24 cellular contexts compared by ENCODE assay signal in genomic region chr1:171929121-171929520, GRCh38.
A peak's percentile ranks its signal among the peaks of the same experiment; 100 is the strongest.
DNase-seq lines count a peak whose midpoint lies in the region; ATAC-seq and TF ChIP-seq lines count a peak whose summit lies in the region.
"Had no signal": no experiment of that assay in that cellular context is flagged by ENCODE, and none has a peak within 500 bp of the region (broad histone marks: within the 10 kb centered on the region; RNA-seq: fewer than 3 reads in every experiment).

No MANE protein-coding gene starts in this region.

- H3K79me2 ChIP-seq in MM.1S (ENCODE audit: low read length) (no peaks in the 10 kb centered on the region), osteoblast (ENCODE audit: insufficient read depth, low read length) (no peaks in the 10 kb centered on the region)

- H2AFZ ChIP-seq in MM.1S (ENCODE audit: low read length) (no peak overlapping the region), osteoblast (ENCODE audit: low read length) (no peak overlapping the region)

- H3F3A ChIP-seq in MM.1S (ENCODE audit: insufficient read depth, low read length): no peaks in the 10 kb centered on the region

- H3K9me3 ChIP-seq in MM.1S (replicated peaks; ENCODE audit: insufficient read depth, low read length): no peaks in the 10 kb centered on the region
- no peaks in the 10 kb centered on the region for H3K9me3 ChIP-seq in osteoblast (ENCODE audit: low read depth, low read length)
- H3K9me3 ChIP-seq: testis had no signal

- no peaks in the 10 kb centered on the region for H3K27me3 ChIP-seq in MM.1S (replicated peaks; ENCODE audit: insufficient read depth, low read length)
- H3K27me3 ChIP-seq in osteoblast (ENCODE audit: insufficient read depth, low read length): no peaks in the 10 kb centered on the region
- H3K27me3 ChIP-seq: testis had no signal

- H3K4me3 Mint-ChIP-seq in chondrocyte (ENCODE audit: unreplicated experiment): no peak overlapping the region
- H3K4me3 Mint-ChIP-seq: stimulated activated effector memory CD8-positive, alpha-beta T cell treated with anti-CD3 and anti-CD28 coated beads, Interleukin-12 subunit alpha, Interleukin-12 subunit beta, amount 100 ng/mL, for 72 hours had no signal

- H3K27ac Mint-ChIP-seq in chondrocyte (ENCODE audit: unreplicated experiment): no peak overlapping the region
- H3K27ac Mint-ChIP-seq: stimulated activated effector memory CD8-positive, alpha-beta T cell treated with anti-CD3 and anti-CD28 coated beads, Interleukin-12 subunit alpha, Interleukin-12 subunit beta, amount 100 ng/mL, for 72 hours had no signal

- no peak overlapping the region for H3K4me3 ChIP-seq in MM.1S (ENCODE audit: low read length)
- no peak overlapping the region for H3K4me3 ChIP-seq in osteoblast (ENCODE audit: insufficient read depth, low read length)
- H3K4me3 ChIP-seq: testis had no signal

- H3K9me2 ChIP-seq in MM.1S (replicated peaks; ENCODE audit: insufficient read depth, low read length): no peaks in the 10 kb centered on the region

- no peaks in the 10 kb centered on the region for H4K20me1 ChIP-seq in MM.1S (ENCODE audit: insufficient read depth, low read length)
- no peaks in the 10 kb centered on the region for H4K20me1 ChIP-seq in osteoblast (ENCODE audit: insufficient read depth, low read length)

- ATAC-seq in GM21786 (IDR thresholded peaks at IDR 0.05; ENCODE audit: unreplicated experiment): no peak
- ATAC-seq: Panc1; stimulated activated effector memory CD8-positive, alpha-beta T cell treated with anti-CD3 and anti-CD28 coated beads, Interleukin-12 subunit alpha, Interleukin-12 subunit beta, amount 100 ng/mL, for 72 hours had no signal

- no peaks in the 10 kb centered on the region for H3K36me3 Mint-ChIP-seq in chondrocyte (ENCODE audit: low read depth)
- H3K36me3 Mint-ChIP-seq: stimulated activated effector memory CD8-positive, alpha-beta T cell treated with anti-CD3 and anti-CD28 coated beads, Interleukin-12 subunit alpha, Interleukin-12 subunit beta, amount 100 ng/mL, for 72 hours had no signal

- peaks cover 3% of the 10 kb centered on the region for H3K9me3 Mint-ChIP-seq in chondrocyte (ENCODE audit: low read depth)
- H3K9me3 Mint-ChIP-seq: stimulated activated effector memory CD8-positive, alpha-beta T cell treated with anti-CD3 and anti-CD28 coated beads, Interleukin-12 subunit alpha, Interleukin-12 subunit beta, amount 100 ng/mL, for 72 hours had no signal

- peak; percentile 21 for DNase-seq in DMS 273 (lab: John Stamatoyannopoulos, UW; ENCODE audit: unreplicated experiment)
- no peak for DNase-seq in DMS 273 treated with DMSO at 0.1 percent for 48 hours (lab: John Stamatoyannopoulos, UW)
- no peak for DNase-seq in MM.1S
- no peak for DNase-seq in chondrocyte (ENCODE audit: low spot score)
- peak; percentile 38 for DNase-seq in osteoblast (ENCODE audit: insufficient read length, low spot score, missing footprints)
- DNase-seq in SIG-M5 (lab: John Stamatoyannopoulos, UW): no peak
- DNase-seq in activated effector memory CD4-positive, alpha-beta T cell treated with anti-CD3 and anti-CD28 coated beads, Interleukin-2, amount 50 U/mL, for 16 hours: no peak
- DNase-seq: 8988T; activated CD4-positive, alpha-beta T cell treated with anti-CD3 and anti-CD28 coated beads for 4 hours; activated CD8-positive, alpha-beta memory T cell treated with anti-CD3 and anti-CD28 coated beads, Interleukin-2, amount 50 U/mL, for 48 hours; activated gamma-delta T cell treated with Interleukin-2 at 50 U/mL for 16 hours; amygdala; C1 segment of cervical spinal cord; foreskin fibroblast; NCI-H1048; NCI-H2081 treated with DMSO at 0.1 percent for 48 hours; NCI-H69; stimulated activated CD4-positive, alpha-beta T cell treated with anti-CD3 and anti-CD28 coated beads, Interleukin-15, amount 100 ng/mL, for 24 hours; T-helper 9 cell; testis had no signal

- peak; percentile 27 for TF ChIP-seq CTCF in MM.1S (IDR thresholded peaks at IDR 0.05; ENCODE audit: low read length)
- peak; percentile 44 for TF ChIP-seq CTCF in chondrocyte (IDR thresholded peaks at IDR 0.05)
- peak; percentile 12 for TF ChIP-seq CTCF in osteoblast (IDR thresholded peaks at IDR 0.05; ENCODE audit: extremely low read depth, low read depth, low read length)

- no peak overlapping the region for H3K9ac ChIP-seq in MM.1S (ENCODE audit: low read length)

- H3K36me3 ChIP-seq in MM.1S (replicated peaks; ENCODE audit: insufficient read depth, low read length): no peaks in the 10 kb centered on the region
- no peaks in the 10 kb centered on the region for H3K36me3 ChIP-seq in osteoblast (ENCODE audit: insufficient read depth, low read length)

- H3K4me2 ChIP-seq in MM.1S (ENCODE audit: low read depth, low read length): no peak overlapping the region
- no peak overlapping the region for H3K4me2 ChIP-seq in osteoblast (ENCODE audit: insufficient read depth, low read length)

- H3K4me1 ChIP-seq in MM.1S (ENCODE audit: low read length): no peaks in the 10 kb centered on the region
- H3K4me1 ChIP-seq in osteoblast (ENCODE audit: insufficient read depth, low read length): no peaks in the 10 kb centered on the region
- H3K4me1 ChIP-seq: testis had no signal

- peaks cover 2% of the 10 kb centered on the region for H3K27me3 Mint-ChIP-seq in chondrocyte (ENCODE audit: low read depth)

- H3K4me1 Mint-ChIP-seq in chondrocyte (ENCODE audit: low read depth): no peaks in the 10 kb centered on the region
- H3K4me1 Mint-ChIP-seq: stimulated activated effector memory CD8-positive, alpha-beta T cell treated with anti-CD3 and anti-CD28 coated beads, Interleukin-12 subunit alpha, Interleukin-12 subunit beta, amount 100 ng/mL, for 72 hours had no signal

- no peak overlapping the region for H3K27ac ChIP-seq in MM.1S (ENCODE audit: low read length)
- H3K27ac ChIP-seq in osteoblast (ENCODE audit: low read depth, low read length): no peak overlapping the region
- H3K27ac ChIP-seq: HL-60, testis had no signal

Comparison
In these comparisons a context has a peak if more than half of its experiments do, and no peak if none do; other contexts are left out.
1. DNase-seq: peak in DMS 273 (single experiment) and osteoblast (single experiment); none in DMS 273 treated with DMSO at 0.1 percent for 48 hours (single experiment), MM.1S (single experiment), chondrocyte (single experiment), SIG-M5 (single experiment) and activated effector memory CD4-positive, alpha-beta T cell treated with anti-CD3 and anti-CD28 coated beads, Interleukin-2, amount 50 U/mL, for 16 hours (single experiment).
2. Peak in every context shown above with its lines, with median percentiles within 50 percentile points of each other: CTCF ChIP-seq.